ENCODE assay signal across 26 cellular contexts in genomic region chr20:53960586-53961386, GRCh38.
DNase-seq lines count a peak whose midpoint lies in the region; ATAC-seq, FAIRE-seq and TF ChIP-seq lines count a peak whose summit lies in the region.
"Had no signal": no experiment of that assay in that cellular context is flagged by ENCODE, and none has a peak within 500 bp of the region (broad histone marks: within the 10 kb centered on the region; RNA-seq: fewer than 3 reads in every experiment).

No MANE protein-coding gene starts in this region.

- no peak for TF ChIP-seq EP300 in GM12878 (IDR thresholded peaks at IDR 0.05; ENCODE audit: borderline replicate concordance in 1 of 2, control insufficient read depth in 1 of 2, low read depth in 2 of 2, low read length in 2 of 2)

- no peaks in the 10 kb centered on the region for H3K4me1 ChIP-seq in GM12878 (ENCODE audit: control insufficient read depth, insufficient read depth, low read length)
- peaks cover 7 to 41% (median 17%) of the 10 kb centered on the region in 5 donors for H3K4me1 ChIP-seq in subcutaneous abdominal adipose tissue (ENCODE audit: control insufficient read depth in 5 of 5, insufficient read depth in 5 of 5, low read length in 5 of 5)
- H3K4me1 ChIP-seq: prostate gland, tibial artery had no signal

- peaks cover 0 to 3% (median 0%) of the 10 kb centered on the region in 3 donors for H3K9me3 Mint-ChIP-seq in T-cell
- H3K9me3 Mint-ChIP-seq: stimulated activated memory B cell treated with anti-CD40 and anti-IgM and Interleukin-4, amounts not matched to agents 10 μg/mL and 1 μg/mL and 100 μg/mL, for 72 hours had no signal

- H3K4me3 Mint-ChIP-seq in T-cell = no peak overlapping the region
- H3K4me3 Mint-ChIP-seq: activated T-cell treated with anti-CD3 and anti-CD28 coated beads, Interleukin-2, amount 50 U/mL, for 24 hours; B cell; neural progenitor cell; stimulated activated memory B cell treated with anti-CD40 and anti-IgM and Interleukin-4, amounts not matched to agents 10 μg/mL and 1 μg/mL and 100 μg/mL, for 72 hours had no signal

- peaks cover 2 to 13% (median 5%) of the 10 kb centered on the region in 3 donors for H3K4me1 Mint-ChIP-seq in T-cell

- no peaks in the 10 kb centered on the region for H3K36me3 Mint-ChIP-seq in T-cell
- H3K36me3 Mint-ChIP-seq: neural progenitor cell; stimulated activated memory B cell treated with anti-CD40 and anti-IgM and Interleukin-4, amounts not matched to agents 10 μg/mL and 1 μg/mL and 100 μg/mL, for 72 hours had no signal

- no peak for ATAC-seq in GM12878
- ATAC-seq in left lobe of liver = peak; percentile 49
- ATAC-seq in T-cell (replicated peaks in 1 of 4) = no peak
- no peak for ATAC-seq in HG02798 (IDR thresholded peaks at IDR 0.05; ENCODE audit: poor library complexity, unreplicated experiment)
- ATAC-seq: mucosa of descending colon; stimulated activated memory B cell treated with anti-CD40 and anti-IgM and Interleukin-4, amounts not matched to agents 10 μg/mL and 1 μg/mL and 100 μg/mL, for 72 hours had no signal

- H3K9me3 ChIP-seq in MG63 = no peaks in the 10 kb centered on the region
- H3K9me3 ChIP-seq in GM12878 (replicated peaks; ENCODE audit: control insufficient read depth, insufficient read depth, low read length) = no peaks in the 10 kb centered on the region; the same call in 2 of the 3 replicates
- H3K9me3 ChIP-seq in subcutaneous abdominal adipose tissue (ENCODE audit: control insufficient read depth in 5 of 5, low read length in 5 of 5) = no peaks in the 10 kb centered on the region
- H3K9me3 ChIP-seq: mucosa of descending colon, prostate gland, tibial artery had no signal

- H3K27me3 ChIP-seq in MG63 (no peaks in the 10 kb centered on the region), GM12878 (replicated peaks in 1 of 2; ENCODE audit: control insufficient read depth in 2 of 2, insufficient read depth in 2 of 2, low read length in 1 of 2) (no peaks in the 10 kb centered on the region; a peak in 1 of 4 replicates), subcutaneous abdominal adipose tissue (ENCODE audit: control insufficient read depth in 5 of 5, insufficient read depth in 4 of 5, low read length in 5 of 5) (no peaks in the 10 kb centered on the region)
- H3K27me3 ChIP-seq: neural progenitor cell had no signal

- no peaks in the 10 kb centered on the region for H4K20me1 ChIP-seq in GM12878 (ENCODE audit: control insufficient read depth, insufficient read depth)

- no peak overlapping the region for H3K27ac Mint-ChIP-seq in T-cell
- H3K27ac Mint-ChIP-seq: activated T-cell treated with anti-CD3 and anti-CD28 coated beads, Interleukin-2, amount 50 U/mL, for 24 hours; B cell; neural progenitor cell; stimulated activated memory B cell treated with anti-CD40 and anti-IgM and Interleukin-4, amounts not matched to agents 10 μg/mL and 1 μg/mL and 100 μg/mL, for 72 hours had no signal

- H3K36me3 ChIP-seq in MG63 (no peaks in the 10 kb centered on the region), GM12878 (ENCODE audit: control insufficient read depth in 2 of 2, insufficient read depth in 2 of 2, low read length in 1 of 2) (no peaks in the 10 kb centered on the region), subcutaneous abdominal adipose tissue (ENCODE audit: control insufficient read depth in 5 of 5, insufficient read depth in 5 of 5, low read length in 5 of 5) (no peaks in the 10 kb centered on the region)
- H3K36me3 ChIP-seq: neural progenitor cell, prostate gland, tibial artery had no signal

- no TSS peak for BruUV-seq in GM12878 (replicated peaks; lab: Mats Ljungman, UMichigan)

- in situ Hi-C loops in GM12878 (cut with MboI) = loop anchor here (25.0 kb wide), 1 partner anchor 677 kb away; no protein-coding TSS in a partner anchor

- no peak for FAIRE-seq in GM12878 (lab: Jason Lieb, UNC)
- FAIRE-seq: frontal cortex, H54, small intestine, TTC549 had no signal

- TF ChIP-seq RAD21 in GM12878 (IDR thresholded peaks at IDR 0.05; ENCODE audit: insufficient read depth, low read depth, low read length) = no peak

- intact Hi-C loops in GM12878 (cut with micrococcal nuclease; ENCODE audit: unreplicated experiment) = no loop called here

- TF ChIP-seq POLR2A in GM12878 (IDR thresholded peaks at IDR 0.05; ENCODE audit: low read depth, low read length) = no peak

- DNase-seq in MG63 (peak; percentile 16), GM12878 (ENCODE audit: low read depth, low spot score) (no peak), left lobe of liver (ENCODE audit: low spot score) (no peak), DMS 273 treated with DMSO at 0.1 percent for 48 hours (lab: John Stamatoyannopoulos, UW) (no peak), T-cell (no peak)
- DNase-seq in stimulated activated naive CD4-positive, alpha-beta T cell (lab: John Stamatoyannopoulos, UW) = no peak
- DNase-seq: activated T-cell treated with anti-CD3 and anti-CD28 coated beads, Interleukin-2, amount 50 U/mL, for 24 hours; anterior cingulate cortex; Calu3; EL; hippocampal formation; mucosa of descending colon; NCI-H1436 treated with DMSO at 0.1 percent for 48 hours; NCI-H524 treated with DMSO at 0.1 percent for 48 hours; small intestine had no signal

- no peak overlapping the region for H3K27ac ChIP-seq in GM12878 (ENCODE audit: control insufficient read depth, insufficient read depth)
- H3K27ac ChIP-seq in subcutaneous abdominal adipose tissue (ENCODE audit: low read depth, low read length) = peak overlapping the region; percentile 90
- H3K27ac ChIP-seq: HL-60, neural progenitor cell, prostate gland, tibial artery had no signal

- H3K79me2 ChIP-seq in GM12878 (ENCODE audit: control insufficient read depth, insufficient read depth, low read length) = no peaks in the 10 kb centered on the region

- POLR2A ChIA-PET in GM12878 (lab: Charles Lee) (interaction anchor here (0.7 kb wide), 1 partner anchor 139 kb away, joined by 5 read pairs; no protein-coding TSS in a partner anchor), T-cell (lab: Charles Lee) (interaction anchor here (0.7 kb wide), 2 partner anchors 21 to 22 kb away, joined by 3 to 6 read pairs; no protein-coding TSS in a partner anchor)

- CTCF ChIA-PET in GM12878 (lab: Yijun Ruan, JAX) (interaction anchor here (0.6 to 1.2 kb wide), 6 partner anchors 9 to 107 kb away, joined by 3 to 5 read pairs (median 4); no protein-coding TSS in a partner anchor), T-cell (lab: Charles Lee) (interaction anchor here (0.6 to 0.7 kb wide), 3 partner anchors 62 to 1241 kb away, joined by 5 to 10 read pairs (median 9); no protein-coding TSS in a partner anchor)

- 29% methylated on average over 2 of the region's 2 CpGs for WGBS in GM12878 (ENCODE audit: insufficient coverage, insufficient replicate concordance, low lambda C conversion rate, missing lambda C conversion rate)

- RAD21 ChIA-PET in GM12878 (lab: Charles Lee; ENCODE audit: unreplicated experiment) = interaction anchor here (0.6 to 1.4 kb wide), 4 partner anchors 57 to 153 kb away, joined by 3 to 9 read pairs (median 3); no protein-coding TSS in a partner anchor

- SMC1A ChIA-PET in GM12878 (lab: Charles Lee; ENCODE audit: uncharacterized antibody, unreplicated experiment) = interaction anchor here (0.9 to 1.7 kb wide), 8 partner anchors 10 to 550 kb away, joined by 3 to 9 read pairs (median 4); no protein-coding TSS in a partner anchor

- no peak overlapping the region for H3K4me3 ChIP-seq in MG63
- no peak overlapping the region for H3K4me3 ChIP-seq in GM12878
- peak overlapping the region in 1 of 5 donors; percentile 31 for H3K4me3 ChIP-seq in subcutaneous abdominal adipose tissue (ENCODE audit: low read depth in 1 of 5, low read length in 5 of 5)
- H3K4me3 ChIP-seq: mucosa of descending colon, neural progenitor cell, prostate gland, tibial artery had no signal

- no peak overlapping the region for H3K4me2 ChIP-seq in GM12878 (ENCODE audit: control insufficient read depth, insufficient read depth)
- H3K4me2 ChIP-seq: neural progenitor cell had no signal

- no peak for TF ChIP-seq CTCF in GM12878 (IDR thresholded peaks at IDR 0.05 in 2 of 3, conservative IDR thresholded peaks at IDR 0.05 in 1 of 3; ENCODE audit: control insufficient read depth in 2 of 3, extremely low read depth in 1 of 3, insufficient read depth in 1 of 3, low read depth in 3 of 3, low read length in 3 of 3)

- H3K27me3 Mint-ChIP-seq in T-cell = peaks cover 5 to 16% of the 10 kb centered on the region in 2 donors
- H3K27me3 Mint-ChIP-seq: stimulated activated memory B cell treated with anti-CD40 and anti-IgM and Interleukin-4, amounts not matched to agents 10 μg/mL and 1 μg/mL and 100 μg/mL, for 72 hours had no signal

- H2AFZ ChIP-seq in GM12878 (ENCODE audit: control insufficient read depth, low read depth, low read length) = no peak overlapping the region

- H3K9ac ChIP-seq in GM12878 (ENCODE audit: control insufficient read depth, insufficient read depth, low read length) (no peak overlapping the region), subcutaneous abdominal adipose tissue (ENCODE audit: low read length in 5 of 5) (peak overlapping the region in 2 of 5 donors; percentile 17 to 25)
- H3K9ac ChIP-seq: neural progenitor cell had no signal

TF ChIP-seq in GM12878, 131 proteins besides CTCF, POLR2A, EP300 and RAD21:
- TF ChIP-seq NFXL1 (IDR thresholded peaks at IDR 0.05; ENCODE audit: borderline replicate concordance) = peak; percentile 21; the same call in 1 of the 2 replicates
- TF ChIP-seq HDGF (IDR thresholded peaks at IDR 0.05) = no peak
- no peak for TF ChIP-seq MTA3 (IDR thresholded peaks at IDR 0.05; ENCODE audit: borderline replicate concordance, low read length)
- no peak for TF ChIP-seq SUPT20H (IDR thresholded peaks at IDR 0.05; ENCODE audit: borderline replicate concordance, control insufficient read depth, low read depth, low read length)
- TF ChIP-seq ETV6 (conservative IDR thresholded peaks at IDR 0.05 in 1 of 2, IDR thresholded peaks at IDR 0.05 in 1 of 2; ENCODE audit: borderline replicate concordance in 1 of 2, low read depth in 1 of 2) = peak in 1 of 2 experiments; percentile 92; a peak in 1 of 4 replicates
- TF ChIP-seq ZNF274 (IDR thresholded peaks at IDR 0.05; ENCODE audit: insufficient read depth, insufficient read length) = no peak
